Comparison of ENCODE assay signal across 9 cellular contexts in the genomic region with DNA sequence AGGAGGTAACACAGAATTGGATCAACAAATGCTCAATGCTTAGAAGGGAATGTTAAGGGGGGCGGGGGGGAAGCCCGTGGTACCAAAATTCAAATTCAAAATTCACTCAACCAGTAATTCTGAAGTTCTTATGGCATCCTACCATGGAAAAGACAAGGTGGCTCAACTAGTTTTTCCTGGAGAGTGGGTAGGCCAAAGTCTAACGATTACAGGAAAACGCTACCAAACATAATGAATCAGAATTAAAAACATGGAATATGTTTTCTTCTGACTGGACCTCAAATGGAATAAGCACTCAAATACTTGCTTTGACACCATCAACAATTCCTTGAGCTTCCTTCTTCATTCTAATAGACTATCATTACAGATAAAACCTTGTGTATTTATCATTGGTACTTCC. TPM values are rescaled to one million over a fixed set of nuclear protein-coding genes. Genes with fewer than 3 reads are reported as not detected.
DNase-seq lines count a peak whose midpoint lies in the region; ATAC-seq and TF ChIP-seq lines count a peak whose summit lies in the region.
"Had no signal": no experiment of that assay in that cellular context is flagged by ENCODE, and none has a peak within 500 bp of the region (broad histone marks: within the 10 kb centered on the region; RNA-seq: fewer than 3 reads in every experiment).

No MANE protein-coding gene starts in this region.

- peaks cover 71% of the 10 kb centered on the region for H3K4me1 ChIP-seq in CD4-positive, CD25-positive, alpha-beta regulatory T cell (ENCODE audit: control insufficient read depth, insufficient read depth, low read length, poor library complexity, severe bottlenecking)
- peaks cover 38 to 59% of the 10 kb centered on the region in 2 donors for H3K4me1 ChIP-seq in duodenal mucosa (ENCODE audit: control insufficient read depth in 1 of 2, insufficient read depth in 2 of 2, low read length in 2 of 2)

- peaks cover 28 to 78% (median 57%) of the 10 kb centered on the region in 4 donors for H3K4me1 Mint-ChIP-seq in CD4-positive, CD25-positive, alpha-beta regulatory T cell
- H3K4me1 Mint-ChIP-seq in natural killer cell treated with Interleukin-12 subunit alpha and Interleukin-12 subunit beta and Interleukin-15 and Interleukin-18, amount 100 ng/mL, for 72 hours (ENCODE audit: low read depth in 2 of 2): peaks cover 52 to 65% of the 10 kb centered on the region in 2 donors

- no peaks in the 10 kb centered on the region for H3K9me3 ChIP-seq in CD4-positive, CD25-positive, alpha-beta regulatory T cell (ENCODE audit: control insufficient read depth in 2 of 2, low read length in 2 of 2)
- H3K9me3 ChIP-seq in duodenal mucosa (ENCODE audit: control insufficient read depth in 1 of 2, low read length in 2 of 2): no peaks in the 10 kb centered on the region

- peak overlapping the region; percentile 93 to 98 for H3K9ac ChIP-seq in duodenal mucosa (ENCODE audit: low read depth in 1 of 2, low read length in 2 of 2)

- H3K36me3 ChIP-seq in CD4-positive, CD25-positive, alpha-beta regulatory T cell (ENCODE audit: control insufficient read depth, insufficient read depth, low read length): peaks cover 41% of the 10 kb centered on the region
- H3K36me3 ChIP-seq in duodenal mucosa (ENCODE audit: control insufficient read depth in 1 of 2, insufficient read depth in 2 of 2, low read length in 2 of 2): peaks cover 16 to 31% of the 10 kb centered on the region in 2 donors

- H3K9me3 Mint-ChIP-seq in CD4-positive, CD25-positive, alpha-beta regulatory T cell: no peaks in the 10 kb centered on the region
- H3K9me3 Mint-ChIP-seq in natural killer cell treated with Interleukin-12 subunit alpha and Interleukin-12 subunit beta and Interleukin-15 and Interleukin-18, amount 100 ng/mL, for 72 hours: no peaks in the 10 kb centered on the region

- peaks cover 40% of the 10 kb centered on the region for H3K36me3 Mint-ChIP-seq in CD4-positive, CD25-positive, alpha-beta regulatory T cell
- H3K36me3 Mint-ChIP-seq in natural killer cell treated with Interleukin-12 subunit alpha and Interleukin-12 subunit beta and Interleukin-15 and Interleukin-18, amount 100 ng/mL, for 72 hours: peaks cover 52% of the 10 kb centered on the region

- no peak for TF ChIP-seq CTCF in LNCaP clone FGC (IDR thresholded peaks at IDR 0.05; ENCODE audit: control insufficient read depth, extremely low read depth, insufficient read depth)

- peak overlapping the region; percentile 93 to 100 (median 98) for H3K4me3 Mint-ChIP-seq in CD4-positive, CD25-positive, alpha-beta regulatory T cell
- peak overlapping the region; percentile 96 for H3K4me3 Mint-ChIP-seq in natural killer cell treated with Interleukin-12 subunit alpha and Interleukin-12 subunit beta and Interleukin-15 and Interleukin-18, amount 100 ng/mL, for 72 hours

- H3K27ac Mint-ChIP-seq in CD4-positive, CD25-positive, alpha-beta regulatory T cell: peak overlapping the region; percentile 80 to 98 (median 93)
- H3K27ac Mint-ChIP-seq in natural killer cell treated with Interleukin-12 subunit alpha and Interleukin-12 subunit beta and Interleukin-15 and Interleukin-18, amount 100 ng/mL, for 72 hours: peak overlapping the region; percentile 94 to 95

- ATAC-seq in CD4-positive, CD25-positive, alpha-beta regulatory T cell (ENCODE audit: low read depth in 2 of 2): no peak
- ATAC-seq in natural killer cell treated with Interleukin-12 subunit alpha and Interleukin-12 subunit beta and Interleukin-15 and Interleukin-18, amount 100 ng/mL, for 72 hours: no peak
- no peak for ATAC-seq in GM19023 (IDR thresholded peaks at IDR 0.05; ENCODE audit: unreplicated experiment)

- peak overlapping the region; percentile 91 for H3K27ac ChIP-seq in CD4-positive, CD25-positive, alpha-beta regulatory T cell (ENCODE audit: insufficient read depth, low read length, poor library complexity, severe bottlenecking)
- H3K27ac ChIP-seq in duodenal mucosa (ENCODE audit: low read depth, low read length): no peak overlapping the region

- H3K4me3 ChIP-seq in CD4-positive, CD25-positive, alpha-beta regulatory T cell (ENCODE audit: low read depth, low read length): peak overlapping the region; percentile 98
- H3K4me3 ChIP-seq in LNCaP clone FGC (ENCODE audit: low read depth, low read length) (peak overlapping the region; percentile 71), duodenal mucosa (ENCODE audit: low read depth in 1 of 2, low read length in 2 of 2) (peak overlapping the region; percentile 89 to 94)

- no peaks in the 10 kb centered on the region for H3K27me3 Mint-ChIP-seq in CD4-positive, CD25-positive, alpha-beta regulatory T cell
- H3K27me3 Mint-ChIP-seq in natural killer cell treated with Interleukin-12 subunit alpha and Interleukin-12 subunit beta and Interleukin-15 and Interleukin-18, amount 100 ng/mL, for 72 hours: no peaks in the 10 kb centered on the region

- no peak for DNase-seq in CD4-positive, CD25-positive, alpha-beta regulatory T cell
- DNase-seq in LNCaP clone FGC (ENCODE audit: low read depth) (peak; percentile 22), dermis blood vessel endothelial cell (no peak), GM19240 (ENCODE audit: insufficient read length, low spot score) (no peak), LoVo (ENCODE audit: low spot score) (no peak)
- DNase-seq in natural killer cell treated with Interleukin-12 subunit alpha and Interleukin-12 subunit beta and Interleukin-15 and Interleukin-18, amount 100 ng/mL, for 72 hours (ENCODE audit: low spot score): no peak
- DNase-seq: activated CD4-positive, CD25-positive, alpha-beta regulatory T cell had no signal

- no peaks in the 10 kb centered on the region for H3K27me3 ChIP-seq in CD4-positive, CD25-positive, alpha-beta regulatory T cell (ENCODE audit: control insufficient read depth, insufficient read depth, low read length)
- H3K27me3 ChIP-seq in duodenal mucosa (ENCODE audit: control insufficient read depth in 1 of 2, insufficient read depth in 2 of 2, low read length in 2 of 2): no peaks in the 10 kb centered on the region

RNA-seq across cellular contexts. Expression of a gene that starts 2.3 kb away (rescaled TPM):
- 920 TPM for total RNA-seq in CD4-positive, CD25-positive, alpha-beta regulatory T cell
- 1,000 to 10,000 TPM; 1,082 to 1,280 (median 1,145) TPM for polyA plus RNA-seq in CD4-positive, CD25-positive, alpha-beta regulatory T cell
- total RNA-seq in natural killer cell treated with Interleukin-12 subunit alpha and Interleukin-12 subunit beta and Interleukin-15 and Interleukin-18, amount 100 ng/mL, for 72 hours: 100 to 1,000 TPM; 322 to 563 TPM
- 1,174 and 1,321 TPM in 2 replicates for total RNA-seq in dermis blood vessel endothelial cell

RNA-seq across cellular contexts. Expression of a gene that starts 29.3 kb away (rescaled TPM):
- 15.1 TPM for total RNA-seq in CD4-positive, CD25-positive, alpha-beta regulatory T cell
- 10 to 100 TPM; 34.8 to 46.1 (median 36.9) TPM for polyA plus RNA-seq in CD4-positive, CD25-positive, alpha-beta regulatory T cell
- total RNA-seq in natural killer cell treated with Interleukin-12 subunit alpha and Interleukin-12 subunit beta and Interleukin-15 and Interleukin-18, amount 100 ng/mL, for 72 hours: 10 to 100 TPM; 33.2 to 43.5 TPM
- total RNA-seq in dermis blood vessel endothelial cell: 7.7 and 12.4 TPM in 2 replicates

RNA-seq across cellular contexts. Expression of a gene that starts 34.7 kb away (rescaled TPM):
- total RNA-seq in CD4-positive, CD25-positive, alpha-beta regulatory T cell: 128 TPM
- 100 to 1,000 TPM; 276 to 321 (median 303) TPM for polyA plus RNA-seq in CD4-positive, CD25-positive, alpha-beta regulatory T cell
- 100 to 1,000 TPM; 201 to 270 TPM for total RNA-seq in natural killer cell treated with Interleukin-12 subunit alpha and Interleukin-12 subunit beta and Interleukin-15 and Interleukin-18, amount 100 ng/mL, for 72 hours
- total RNA-seq in dermis blood vessel endothelial cell: 54.1 and 116 TPM in 2 replicates

RNA-seq across cellular contexts. Expression of a gene that starts 40.3 kb away (rescaled TPM):
- total RNA-seq in CD4-positive, CD25-positive, alpha-beta regulatory T cell: not detected
- under 1 TPM; 0.37 to 0.97 (median 0.89) TPM for polyA plus RNA-seq in CD4-positive, CD25-positive, alpha-beta regulatory T cell
- total RNA-seq in natural killer cell treated with Interleukin-12 subunit alpha and Interleukin-12 subunit beta and Interleukin-15 and Interleukin-18, amount 100 ng/mL, for 72 hours: 1 to 10 TPM; 1.0 to 2.7 TPM
- 0.51 TPM in 1 of 2 replicates, not detected in the other for total RNA-seq in dermis blood vessel endothelial cell
